Comparison of ENCODE assay signal across 8 cellular contexts in the genomic region with DNA sequence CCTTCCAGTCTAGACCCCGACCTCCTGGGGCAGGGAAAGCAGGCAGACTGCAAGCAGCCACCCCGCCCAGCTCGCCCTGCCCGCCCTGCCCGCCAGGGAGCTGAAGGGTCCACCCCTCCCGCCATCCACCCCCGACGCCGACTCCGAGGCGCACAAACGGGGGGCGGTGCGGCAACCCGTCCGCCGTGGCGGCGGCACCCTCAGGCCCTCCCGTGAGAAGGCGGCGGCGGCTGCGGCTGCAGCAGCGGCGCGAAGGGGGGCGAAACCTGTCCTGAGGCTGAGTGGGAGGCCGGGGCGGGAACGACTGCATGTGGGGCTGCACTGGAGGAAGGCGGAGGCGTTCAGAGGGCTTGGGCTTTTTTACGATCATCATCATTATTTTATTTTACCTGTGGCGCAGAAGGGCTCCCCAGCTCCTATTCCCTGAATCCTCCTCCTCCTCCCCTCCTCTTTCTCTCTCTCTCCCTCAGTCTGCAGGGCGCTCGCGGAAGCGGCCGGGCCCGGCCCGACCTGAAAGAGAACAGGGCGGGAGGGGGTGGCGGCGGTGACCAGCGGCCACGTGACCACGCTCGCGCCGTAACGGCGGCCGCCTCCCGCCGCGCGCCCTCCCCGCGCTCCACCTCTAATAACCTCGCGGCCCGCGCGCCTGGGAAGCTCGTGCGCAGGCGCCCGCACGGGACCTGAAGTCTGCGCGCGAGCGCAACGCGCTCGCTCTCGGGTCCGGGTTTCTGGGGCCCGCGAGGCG. TPM values are rescaled to one million over a fixed set of nuclear protein-coding genes. Genes with fewer than 3 reads are reported as not detected.
DNase-seq lines count a peak whose midpoint lies in the region; ATAC-seq, FAIRE-seq and TF ChIP-seq lines count a peak whose summit lies in the region.

A gene with protein sequence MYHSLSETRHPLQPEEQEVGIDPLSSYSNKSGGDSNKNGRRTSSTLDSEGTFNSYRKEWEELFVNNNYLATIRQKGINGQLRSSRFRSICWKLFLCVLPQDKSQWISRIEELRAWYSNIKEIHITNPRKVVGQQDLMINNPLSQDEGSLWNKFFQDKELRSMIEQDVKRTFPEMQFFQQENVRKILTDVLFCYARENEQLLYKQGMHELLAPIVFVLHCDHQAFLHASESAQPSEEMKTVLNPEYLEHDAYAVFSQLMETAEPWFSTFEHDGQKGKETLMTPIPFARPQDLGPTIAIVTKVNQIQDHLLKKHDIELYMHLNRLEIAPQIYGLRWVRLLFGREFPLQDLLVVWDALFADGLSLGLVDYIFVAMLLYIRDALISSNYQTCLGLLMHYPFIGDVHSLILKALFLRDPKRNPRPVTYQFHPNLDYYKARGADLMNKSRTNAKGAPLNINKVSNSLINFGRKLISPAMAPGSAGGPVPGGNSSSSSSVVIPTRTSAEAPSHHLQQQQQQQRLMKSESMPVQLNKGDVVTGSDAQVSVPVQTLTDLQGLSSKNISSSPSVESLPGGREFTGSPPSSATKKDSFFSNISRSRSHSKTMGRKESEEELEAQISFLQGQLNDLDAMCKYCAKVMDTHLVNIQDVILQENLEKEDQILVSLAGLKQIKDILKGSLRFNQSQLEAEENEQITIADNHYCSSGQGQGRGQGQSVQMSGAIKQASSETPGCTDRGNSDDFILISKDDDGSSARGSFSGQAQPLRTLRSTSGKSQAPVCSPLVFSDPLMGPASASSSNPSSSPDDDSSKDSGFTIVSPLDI (minus strand): TSS at position 540 of the 745 bp plus-strand sequence. CDS start 234,061 bp downstream, outside the sequence.

- CTCF ChIA-PET in HEK293T (lab: Yijun Ruan, JAX), result interaction anchor here (0.7 kb wide), 1 partner anchor 99 kb away, joined by 3 read pairs; no protein-coding TSS in a partner anchor

- no peaks in the 10 kb centered on the region for H3K9me3 Mint-ChIP-seq in activated naive CD4-positive, alpha-beta T cell treated with anti-CD3 and anti-CD28 coated beads, Interleukin-2, amount 50 U/mL, for 72 hours

- ATAC-seq in activated naive CD4-positive, alpha-beta T cell treated with anti-CD3 and anti-CD28 coated beads, Interleukin-2, amount 50 U/mL, for 72 hours, result peak; percentile 90 to 93
- peak; percentile 88 to 95 (median 92) for ATAC-seq in pancreas

- TF ChIP-seq POLR2A in tibial nerve (IDR thresholded peaks at IDR 0.05), result peak; percentile 82 to 84

- TF ChIP-seq CTCF in pancreas (IDR thresholded peaks at IDR 0.05) (no peak), tibial nerve (IDR thresholded peaks at IDR 0.05) (peak in 3 of 5 experiments; percentile 12 to 38 (median 20))

- no peak for FAIRE-seq in pancreas (lab: Jason Lieb, UNC)

- POLR2A ChIA-PET in HEK293T (lab: Yijun Ruan, JAX), result interaction anchor here (0.6 to 2.9 kb wide), 10 partner anchors 9 to 627 kb away, joined by 3 to 16 read pairs (median 4); no protein-coding TSS in a partner anchor

- H3K4me3 ChIP-seq in pancreas (peak within 1 kb of the TSS; percentile 45 to 76 (median 72)), tibial nerve (peak within 1 kb of the TSS; percentile 56 to 98 (median 93))

- no peaks in the 10 kb centered on the region for H3K9me3 ChIP-seq in pancreas
- no peaks in the 10 kb centered on the region for H3K9me3 ChIP-seq in tibial nerve

- H3K27ac ChIP-seq in pancreas (peak within 1 kb of the TSS; percentile 95 to 99 (median 97)), tibial nerve (peak within 1 kb of the TSS; percentile 96 to 99 (median 98))

- peak in 1 of 2 donors; percentile 90 for TF ChIP-seq EP300 in tibial nerve (IDR thresholded peaks at IDR 0.05)

- 0% methylated on average over 80 to 82 of the region's 82 CpGs for WGBS in pancreas, 2 donors
- 0% methylated on average over 70 to 78 of the region's 82 CpGs for WGBS in tibial nerve, 2 donors

- peaks cover 7 to 8% of the 10 kb centered on the region in 2 donors for H3K36me3 Mint-ChIP-seq in activated naive CD4-positive, alpha-beta T cell treated with anti-CD3 and anti-CD28 coated beads, Interleukin-2, amount 50 U/mL, for 72 hours

- peaks cover 0 to 32% (median 21%) of the 10 kb centered on the region in 3 donors for H3K4me1 ChIP-seq in pancreas
- peaks cover 0 to 47% (median 28%) of the 10 kb centered on the region in 4 donors for H3K4me1 ChIP-seq in tibial nerve

- intact Hi-C loops in head of caudate nucleus (cut with DNase I), result loop anchor here (5.0 kb wide), 1 partner anchor 100 kb away; no protein-coding TSS in a partner anchor
- intact Hi-C loops in pancreas (cut with DNase I), result no loop called here

- DNase-seq in GM04504 (ENCODE audit: low read depth), result peak; percentile 97
- DNase-seq in HEK293T (ENCODE audit: extremely low spot score), result peak; percentile 94
- peak; percentile 97 for DNase-seq in MV-4-11 (lab: John Stamatoyannopoulos, UW)
- DNase-seq in SKM-1 (lab: John Stamatoyannopoulos, UW; ENCODE audit: unreplicated experiment), result peak; percentile 96
- peak; percentile 94 to 98 for DNase-seq in activated naive CD4-positive, alpha-beta T cell treated with anti-CD3 and anti-CD28 coated beads, Interleukin-2, amount 50 U/mL, for 72 hours (ENCODE audit: low spot score in 2 of 2)
- peak; percentile 74 to 98 (median 95) for DNase-seq in head of caudate nucleus
- DNase-seq in pancreas, result peak; percentile 82 to 97 (median 97)
- peak in 1 of 2 donors; percentile 90 for DNase-seq in tibial nerve (ENCODE audit: low spot score in 2 of 2)

- H3K36me3 ChIP-seq in pancreas (no peaks in the 10 kb centered on the region), tibial nerve (no peaks in the 10 kb centered on the region)

- H3K27me3 ChIP-seq in pancreas, result no peaks in the 10 kb centered on the region
- H3K27me3 ChIP-seq in tibial nerve, result no peaks in the 10 kb centered on the region

- peak within 1 kb of the TSS; percentile 93 to 96 for H3K27ac Mint-ChIP-seq in activated naive CD4-positive, alpha-beta T cell treated with anti-CD3 and anti-CD28 coated beads, Interleukin-2, amount 50 U/mL, for 72 hours

TF ChIP-seq in HEK293T, 16 proteins besides CTCF, POLR2A, EP300 and RAD21:
- TF ChIP-seq L3MBTL2 (conservative IDR thresholded peaks at IDR 0.05) (peak; percentile 79), CTBP1 (IDR thresholded peaks at IDR 0.05; ENCODE audit: borderline replicate concordance) (peak; percentile 87; the same call in 1 of the 2 replicates), FOXM1 (IDR thresholded peaks at IDR 0.05; ENCODE audit: borderline replicate concordance) (0 out of 2 replicates have a peak, but pooled peaks have one; percentile 32), ELF4 (IDR thresholded peaks at IDR 0.05) (no peak)
TF ChIP-seq in HEK293T: peak in this region for 3.

RNA-seq across cellular contexts. Expression of the gene that starts here (rescaled TPM):
- 10 to 100 TPM; 54.8 to 55.9 TPM for total RNA-seq in activated naive CD4-positive, alpha-beta T cell treated with anti-CD3 and anti-CD28 coated beads, Interleukin-2, amount 50 U/mL, for 72 hours
- total RNA-seq in pancreas (10 to 100 TPM; 18.5 to 39.2 (median 21.3) TPM), tibial nerve (100 to 1,000 TPM in 1 of 4 donors, 10 to 100 TPM in 3; 55.2 to 128 (median 79.4) TPM)
- 1 to 10 TPM; 6.5 to 6.7 TPM for polyA plus RNA-seq in pancreas

Comparison
In these comparisons a context has a peak if more than half of its experiments do, and no peak if none do; other contexts are left out.
1. CTCF ChIP-seq: peak in tibial nerve (3 of 5); none in pancreas (0 of 4).